25 cellular contexts compared by ENCODE assay signal in the genomic region with DNA sequence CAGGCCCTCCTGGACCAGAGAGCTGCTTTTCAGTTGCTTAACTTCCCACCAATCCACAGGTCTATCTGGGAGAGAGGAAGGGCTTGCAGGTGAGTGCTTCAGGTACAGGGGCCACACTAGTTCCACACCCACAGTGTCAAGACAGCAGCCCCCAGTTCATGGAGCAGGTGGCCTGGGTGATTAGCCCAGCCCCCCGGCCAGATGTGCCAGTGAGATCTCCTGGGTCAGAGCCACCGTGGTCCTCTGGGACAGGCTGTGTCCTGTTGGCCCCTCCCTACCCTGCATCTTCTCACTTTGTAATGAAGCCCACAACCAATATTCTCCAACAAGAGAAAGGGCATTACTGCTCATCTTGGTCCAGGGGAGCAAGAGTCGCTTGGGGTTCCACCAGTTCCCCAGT. TPM values are rescaled to one million over a fixed set of nuclear protein-coding genes. Genes with fewer than 3 reads are reported as not detected.
"Had no signal": no experiment of that assay in that cellular context is flagged by ENCODE, and none has a peak within 500 bp of the region (broad histone marks: within the 10 kb centered on the region; RNA-seq: fewer than 3 reads in every experiment).

No MANE protein-coding gene starts in this region.

- H3K36me3 Mint-ChIP-seq: activated naive CD4-positive, alpha-beta T cell treated with anti-CD3 and anti-CD28 coated beads, Interleukin-2, amount 10 ng/mL, durations not matched to agents 7 days and 5 days; WTC11 had no signal

- H3K36me3 ChIP-seq: left ventricle myocardium inferior had no signal

- H3K4me3 ChIP-seq: left ventricle myocardium inferior, smooth muscle cell, testis had no signal

- DNase-seq: activated CD4-positive, alpha-beta T cell treated with anti-CD3 and anti-CD28 coated beads, Interleukin-2, amount 50 U/mL, for 4 hours; activated effector memory CD4-positive, alpha-beta T cell treated with anti-CD3 and anti-CD28 coated beads, Interleukin-2, amount 50 U/mL, for 16 hours; activated naive CD4-positive, alpha-beta T cell treated with anti-CD3 and anti-CD28 coated beads, Interleukin-2, amount 10 ng/mL, durations not matched to agents 7 days and 5 days; activated T-cell treated with anti-CD3 and anti-CD28 coated beads for 4 hours; amygdala; cerebellar nuclear complex; effector CD4-positive, alpha-beta T cell; foreskin melanocyte; hippocampal formation; kidney glomerular epithelial cell; left ventricle myocardium inferior; stimulated activated CD4-positive, alpha-beta T cell treated with anti-CD3 and anti-CD28 coated beads, Interleukin-15, amount 100 ng/mL, for 24 hours; stimulated activated naive CD4-positive, alpha-beta T cell; T1000; testis; trophoblast cell had no signal

- H3K4me1 Mint-ChIP-seq: activated naive CD4-positive, alpha-beta T cell treated with anti-CD3 and anti-CD28 coated beads, Interleukin-2, amount 10 ng/mL, durations not matched to agents 7 days and 5 days; nephron had no signal

- H3K4me2 ChIP-seq: smooth muscle cell had no signal

- ATAC-seq: sciatic nerve had no signal

- H3K27me3 ChIP-seq: testis had no signal

- H3K27ac Mint-ChIP-seq: activated naive CD4-positive, alpha-beta T cell treated with anti-CD3 and anti-CD28 coated beads, Interleukin-2, amount 10 ng/mL, durations not matched to agents 7 days and 5 days; nephron; T-helper 1 cell treated with Interleukin-12 subunit alpha and Interleukin-12 subunit beta and Interleukin-4 antibody, amounts not matched to agents 30 μg/mL and 1 μg/mL, for 36 hours; WTC11 had no signal

- H3K9me3 Mint-ChIP-seq: activated naive CD4-positive, alpha-beta T cell treated with anti-CD3 and anti-CD28 coated beads, Interleukin-2, amount 10 ng/mL, durations not matched to agents 7 days and 5 days; nephron; T-helper 1 cell treated with Interleukin-12 subunit alpha and Interleukin-12 subunit beta and Interleukin-4 antibody, amounts not matched to agents 30 μg/mL and 1 μg/mL, for 36 hours; WTC11 had no signal

- H3K4me3 Mint-ChIP-seq: activated naive CD4-positive, alpha-beta T cell treated with anti-CD3 and anti-CD28 coated beads, Interleukin-2, amount 10 ng/mL, durations not matched to agents 7 days and 5 days; nephron; T-helper 1 cell treated with Interleukin-12 subunit alpha and Interleukin-12 subunit beta and Interleukin-4 antibody, amounts not matched to agents 30 μg/mL and 1 μg/mL, for 36 hours; WTC11 had no signal

- H3K27ac ChIP-seq: left ventricle myocardium inferior, testis had no signal

RNA-seq across cellular contexts. Expression of a gene that starts 30.6 kb away (rescaled TPM):
- total RNA-seq: activated CD8-positive, alpha-beta memory T cell treated with anti-CD3 and anti-CD28 coated beads for 36 hours; left ventricle myocardium inferior; mononuclear cell; myocyte; renal cortical epithelial cell; sciatic nerve; smooth muscle cell; testis; WTC11 had no signal
- polyA plus RNA-seq: smooth muscle cell had no signal
